Comparison of ENCODE assay signal across 16 cellular contexts in the genomic region with DNA sequence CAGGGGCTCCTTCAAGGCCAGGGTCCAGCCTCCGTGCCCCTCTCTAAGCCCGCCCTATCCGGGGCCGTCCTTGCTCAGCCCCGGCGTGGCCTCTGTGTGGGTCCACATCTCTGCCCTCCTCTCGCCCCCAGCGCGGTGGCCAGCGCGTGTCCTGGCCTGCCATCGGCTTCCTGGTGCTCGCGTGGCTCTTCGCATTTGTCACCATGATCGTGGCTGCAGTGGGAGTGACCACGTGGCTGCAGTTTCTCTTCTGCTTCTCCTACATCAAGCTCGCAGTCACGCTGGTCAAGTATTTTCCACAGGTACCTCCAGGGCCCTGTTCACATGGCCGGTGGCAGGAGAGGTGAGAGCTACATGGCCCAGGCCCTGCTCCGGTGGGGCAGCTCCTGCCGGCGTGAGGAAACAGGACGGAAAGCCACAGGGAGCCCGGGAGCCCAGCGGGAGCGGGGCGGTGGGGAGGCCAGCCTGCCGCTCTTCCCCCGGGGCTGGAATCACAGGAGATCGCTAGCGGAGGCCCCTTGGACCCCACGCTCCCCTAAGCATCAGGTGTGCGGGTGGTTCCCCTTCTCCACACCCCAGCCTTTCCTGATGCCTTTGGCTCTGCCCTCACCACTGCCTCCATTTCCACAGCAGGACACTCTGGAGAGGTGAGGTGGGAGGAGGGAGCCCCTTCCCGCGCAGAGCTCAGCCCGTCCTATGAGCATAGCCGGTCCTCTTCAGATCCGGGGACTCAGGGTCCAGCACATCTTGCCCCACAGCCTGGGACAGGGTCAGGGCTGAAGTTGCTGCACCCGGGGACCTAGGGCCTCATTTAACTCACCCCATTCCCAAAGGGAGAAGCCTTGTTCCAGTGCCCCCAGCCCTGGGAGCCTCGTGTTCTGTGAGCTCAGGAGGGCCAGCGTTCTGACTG. TPM values are rescaled to one million over a fixed set of nuclear protein-coding genes. Genes with fewer than 3 reads are reported as not detected.
DNase-seq lines count a peak whose midpoint lies in the region; ATAC-seq and TF ChIP-seq lines count a peak whose summit lies in the region.
"Had no signal": no experiment of that assay in that cellular context is flagged by ENCODE, and none has a peak within 500 bp of the region (broad histone marks: within the 10 kb centered on the region; RNA-seq: fewer than 3 reads in every experiment).

No MANE protein-coding gene starts in this region.

- H3K27ac Mint-ChIP-seq in activated CD8-positive, alpha-beta memory T cell treated with anti-CD3 and anti-CD28 coated beads, Interleukin-2, amount 10 ng/mL, durations not matched to agents 7 days and 5 days, result no peak overlapping the region
- H3K27ac Mint-ChIP-seq: naive thymus-derived CD4-positive, alpha-beta T cell had no signal

- no peak overlapping the region for H2BK15ac ChIP-seq in neuronal stem cell (ENCODE audit: low read length)

- H3K4ac ChIP-seq in neuronal stem cell (ENCODE audit: low read length), result no peak overlapping the region

- H3K4me3 ChIP-seq in left ventricle myocardium inferior (no peak overlapping the region), right atrium auricular region (no peak overlapping the region), neuronal stem cell (ENCODE audit: low read length in 2 of 2) (no peak overlapping the region), uterus (no peak overlapping the region)
- H3K4me3 ChIP-seq: HAP-1, upper lobe of left lung had no signal

- CTCF ChIA-PET in activated CD8-positive, alpha-beta memory T cell treated with anti-CD3 and anti-CD28 coated beads, Interleukin-2, amount 10 ng/mL, durations not matched to agents 7 days and 5 days (lab: Charles Lee), result interaction anchor here (0.6 to 1.6 kb wide), 2 partner anchors 13 to 79 kb away, joined by 4 read pairs; no protein-coding TSS in a partner anchor

- no peak overlapping the region for H3K14ac ChIP-seq in neuronal stem cell (ENCODE audit: low read length)

- no peak for TF ChIP-seq POLR2A in uterus (IDR thresholded peaks at IDR 0.05)

- peak overlapping the region; percentile 60 for H2BK5ac ChIP-seq in neuronal stem cell (ENCODE audit: low read length)

- no peak overlapping the region for H3K4me3 Mint-ChIP-seq in activated CD8-positive, alpha-beta memory T cell treated with anti-CD3 and anti-CD28 coated beads, Interleukin-2, amount 10 ng/mL, durations not matched to agents 7 days and 5 days
- H3K4me3 Mint-ChIP-seq: naive thymus-derived CD4-positive, alpha-beta T cell had no signal

- H3K27me3 ChIP-seq in left ventricle myocardium inferior (ENCODE audit: low read depth) (no peaks in the 10 kb centered on the region), right atrium auricular region (no peaks in the 10 kb centered on the region), neuronal stem cell (ENCODE audit: control insufficient read depth in 3 of 3, insufficient read depth in 3 of 3, low read depth in 1 of 3, low read length in 3 of 3) (no peaks in the 10 kb centered on the region), uterus (no peaks in the 10 kb centered on the region)
- H3K27me3 ChIP-seq: brain microvascular endothelial cell, upper lobe of left lung had no signal

- no peak overlapping the region for H3K4me2 ChIP-seq in neuronal stem cell (ENCODE audit: insufficient read depth, low read length, poor library complexity, severe bottlenecking)

- H2BK120ac ChIP-seq in neuronal stem cell (ENCODE audit: low read depth, low read length), result no peak overlapping the region

- no peaks in the 10 kb centered on the region for H3K27me3 Mint-ChIP-seq in activated CD8-positive, alpha-beta memory T cell treated with anti-CD3 and anti-CD28 coated beads, Interleukin-2, amount 10 ng/mL, durations not matched to agents 7 days and 5 days
- H3K27me3 Mint-ChIP-seq: naive thymus-derived CD4-positive, alpha-beta T cell had no signal

- H2BK12ac ChIP-seq in neuronal stem cell (ENCODE audit: low read length), result peak overlapping the region; percentile 16

- TF ChIP-seq CTCF in left ventricle myocardium inferior (IDR thresholded peaks at IDR 0.05; ENCODE audit: borderline replicate concordance), result no peak
- TF ChIP-seq CTCF in right atrium auricular region (IDR thresholded peaks at IDR 0.05), result no peak
- TF ChIP-seq CTCF in uterus (IDR thresholded peaks at IDR 0.05), result no peak

- peak overlapping the region; percentile 60 for H3K9ac ChIP-seq in neuronal stem cell (ENCODE audit: low read depth, low read length, poor library complexity)

- no peak overlapping the region for H4K8ac ChIP-seq in neuronal stem cell (ENCODE audit: low read depth, low read length)

- no peak overlapping the region for H3K18ac ChIP-seq in neuronal stem cell (ENCODE audit: low read length)

- no peak overlapping the region for H2AFZ ChIP-seq in neuronal stem cell (ENCODE audit: low read length)

- no peak overlapping the region for H3K23ac ChIP-seq in neuronal stem cell (ENCODE audit: low read depth, low read length, poor library complexity)

- DNase-seq in left ventricle myocardium inferior (no peak), right atrium auricular region (ENCODE audit: low spot score) (no peak), caudate nucleus (lab: John Stamatoyannopoulos, UW) (peak in 5 of 61 donors; percentile 15 to 28 (median 21)), neuronal stem cell (ENCODE audit: low spot score) (no peak), uterus (no peak), NCI-H2196 treated with DMSO at 0.1 percent for 48 hours (lab: John Stamatoyannopoulos, UW; ENCODE audit: unreplicated experiment) (no peak)
- no peak for DNase-seq in activated CD8-positive, alpha-beta memory T cell treated with anti-CD3 and anti-CD28 coated beads, Interleukin-2, amount 10 ng/mL, durations not matched to agents 7 days and 5 days
- DNase-seq: activated naive CD4-positive, alpha-beta T cell; brain microvascular endothelial cell; effector memory CD4-positive, alpha-beta T cell; naive thymus-derived CD4-positive, alpha-beta T cell; NCI-H1105; stimulated activated CD4-positive, alpha-beta T cell treated with anti-CD3 and anti-CD28 coated beads, Interleukin-2, amount 100 ng/mL, for 24 hours had no signal

- WGBS in neuronal stem cell (ENCODE audit: extremely low coverage in 2 of 2, insufficient read length in 2 of 2, insufficient replicate concordance in 1 of 2), 2 donors, result no CpG with 5 or more reads among the region's 42 CpGs

- H4K91ac ChIP-seq in neuronal stem cell (ENCODE audit: low read depth, low read length, poor library complexity), result no peak overlapping the region

- H3K9me3 Mint-ChIP-seq in activated CD8-positive, alpha-beta memory T cell treated with anti-CD3 and anti-CD28 coated beads, Interleukin-2, amount 10 ng/mL, durations not matched to agents 7 days and 5 days (ENCODE audit: low read depth), result no peaks in the 10 kb centered on the region
- H3K9me3 Mint-ChIP-seq: naive thymus-derived CD4-positive, alpha-beta T cell had no signal

- H3K36me3 ChIP-seq in left ventricle myocardium inferior (peaks cover 17% of the 10 kb centered on the region), right atrium auricular region (peaks cover 4% of the 10 kb centered on the region), neuronal stem cell (replicated peaks in 1 of 2; ENCODE audit: control insufficient read depth in 2 of 2, insufficient read depth in 2 of 2, low read length in 2 of 2) (peaks cover 8 to 27% of the 10 kb centered on the region in 2 donors), uterus (no peaks in the 10 kb centered on the region)
- H3K36me3 ChIP-seq: HAP-1 had no signal

- H3K79me1 ChIP-seq in neuronal stem cell (ENCODE audit: low read depth, low read length), result peaks cover 1% of the 10 kb centered on the region

- intact Hi-C loops in left ventricle myocardium inferior (cut with micrococcal nuclease) (no loop called here), uterus (cut with DNase I; ENCODE audit: low total_unique reads) (no loop called here)

- H3K9me3 ChIP-seq in left ventricle myocardium inferior (replicated peaks) (no peaks in the 10 kb centered on the region), right atrium auricular region (no peaks in the 10 kb centered on the region), neuronal stem cell (replicated peaks in 1 of 2; ENCODE audit: control insufficient read depth in 2 of 2, insufficient read depth in 1 of 2, low read depth in 1 of 2, low read length in 2 of 2) (no peaks in the 10 kb centered on the region), uterus (no peaks in the 10 kb centered on the region)
- H3K9me3 ChIP-seq: HAP-1, upper lobe of left lung had no signal

- no peak for ATAC-seq in GM19023 (IDR thresholded peaks at IDR 0.05; ENCODE audit: unreplicated experiment)
- ATAC-seq in activated CD8-positive, alpha-beta memory T cell treated with anti-CD3 and anti-CD28 coated beads, Interleukin-2, amount 10 ng/mL, durations not matched to agents 7 days and 5 days, result no peak
- ATAC-seq: naive thymus-derived CD4-positive, alpha-beta T cell had no signal

- H3K4me1 ChIP-seq in left ventricle myocardium inferior (peaks cover 40% of the 10 kb centered on the region), right atrium auricular region (peaks cover 0 to 31% of the 10 kb centered on the region in 2 donors), neuronal stem cell (ENCODE audit: control insufficient read depth in 2 of 2, insufficient read depth in 1 of 2, low read depth in 1 of 2, low read length in 2 of 2) (peaks cover 0 to 7% of the 10 kb centered on the region in 2 donors), uterus (peaks cover 7 to 9% of the 10 kb centered on the region in 2 donors)
- H3K4me1 ChIP-seq: HAP-1 had no signal

- no peak overlapping the region for H2AK5ac ChIP-seq in neuronal stem cell (ENCODE audit: low read depth, low read length)

- H3K27ac ChIP-seq in left ventricle myocardium inferior (replicated peaks) (peak overlapping the region; percentile 87), right atrium auricular region (peak overlapping the region in 1 of 2 donors; percentile 80), caudate nucleus (ENCODE audit: low read depth, low read length) (peak overlapping the region; percentile 93), neuronal stem cell (replicated peaks; ENCODE audit: low read length) (no peak overlapping the region), uterus (peak overlapping the region; percentile 85 to 89)
- H3K27ac ChIP-seq: brain microvascular endothelial cell had no signal

- no peaks in the 10 kb centered on the region for H3K4me1 Mint-ChIP-seq in activated CD8-positive, alpha-beta memory T cell treated with anti-CD3 and anti-CD28 coated beads, Interleukin-2, amount 10 ng/mL, durations not matched to agents 7 days and 5 days
- H3K4me1 Mint-ChIP-seq: naive thymus-derived CD4-positive, alpha-beta T cell had no signal

- no peaks in the 10 kb centered on the region for H3K36me3 Mint-ChIP-seq in activated CD8-positive, alpha-beta memory T cell treated with anti-CD3 and anti-CD28 coated beads, Interleukin-2, amount 10 ng/mL, durations not matched to agents 7 days and 5 days

RNA-seq across cellular contexts. Expression of a gene that starts 10.2 kb away (rescaled TPM):
- total RNA-seq in left ventricle myocardium inferior, result 165 TPM
- total RNA-seq in right atrium auricular region, result 100 to 1,000 TPM; 212 to 227 TPM
- 39.2 TPM for polyA plus RNA-seq in neuronal stem cell (2013, experiment 1 of 2)
- polyA plus RNA-seq in neuronal stem cell (2013, experiment 2 of 2), result 37.4 TPM
- 10 to 100 TPM; 44.7 to 98.7 (median 74.0) TPM for total RNA-seq in uterus
- total RNA-seq in activated CD8-positive, alpha-beta memory T cell treated with anti-CD3 and anti-CD28 coated beads, Interleukin-2, amount 10 ng/mL, durations not matched to agents 7 days and 5 days, result 10 to 100 TPM; 19.5 to 27.9 TPM

RNA-seq across cellular contexts. Expression of a gene that starts 10.5 kb away (rescaled TPM):
- total RNA-seq in left ventricle myocardium inferior (57.0 TPM), right atrium auricular region (10 to 100 TPM; 19.1 to 22.2 TPM), uterus (10 to 100 TPM in 3 of 4 donors, 1 to 10 TPM in 1; 7.1 to 34.7 (median 22.7) TPM)
- polyA plus RNA-seq in neuronal stem cell (2013, experiment 1 of 2), result 122 TPM
- 117 TPM for polyA plus RNA-seq in neuronal stem cell (2013, experiment 2 of 2)
- 10 to 100 TPM; 43.7 to 57.0 TPM for total RNA-seq in activated CD8-positive, alpha-beta memory T cell treated with anti-CD3 and anti-CD28 coated beads, Interleukin-2, amount 10 ng/mL, durations not matched to agents 7 days and 5 days

RNA-seq across cellular contexts. Expression of a gene that starts 21.6 kb away (rescaled TPM):
- 6.2 TPM for total RNA-seq in left ventricle myocardium inferior
- total RNA-seq in right atrium auricular region, result 10 to 100 TPM; 17.6 to 19.1 TPM
- polyA plus RNA-seq in neuronal stem cell (2013, experiment 1 of 2), result 12.5 TPM
- 12.7 TPM for polyA plus RNA-seq in neuronal stem cell (2013, experiment 2 of 2)
- 10 to 100 TPM; 10.8 to 17.8 (median 13.8) TPM for total RNA-seq in uterus
- 10 to 100 TPM in 1 of 2 experiments, 1 to 10 TPM in 1; 9.7 to 20.6 TPM for total RNA-seq in activated CD8-positive, alpha-beta memory T cell treated with anti-CD3 and anti-CD28 coated beads, Interleukin-2, amount 10 ng/mL, durations not matched to agents 7 days and 5 days

RNA-seq across cellular contexts. Expression of a gene that starts 22.1 kb away (rescaled TPM):
- 4.0 TPM for total RNA-seq in left ventricle myocardium inferior
- total RNA-seq in right atrium auricular region, result 1 to 10 TPM; 3.3 to 4.2 TPM
- 13.9 TPM for polyA plus RNA-seq in neuronal stem cell (2013, experiment 1 of 2)
- 14.1 TPM for polyA plus RNA-seq in neuronal stem cell (2013, experiment 2 of 2)
- total RNA-seq in uterus, result 10 to 100 TPM in 2 of 4 donors, 1 to 10 TPM in 1, under 1 TPM in 1; 0.26 to 24.4 (median 8.3) TPM
- 10 to 100 TPM; 13.4 to 13.9 TPM for total RNA-seq in activated CD8-positive, alpha-beta memory T cell treated with anti-CD3 and anti-CD28 coated beads, Interleukin-2, amount 10 ng/mL, durations not matched to agents 7 days and 5 days

RNA-seq across cellular contexts. Expression of a gene that starts 37.8 kb away (rescaled TPM):
- total RNA-seq in left ventricle myocardium inferior (18.3 TPM), right atrium auricular region (1 to 10 TPM; 5.4 to 8.1 TPM), uterus (1 to 10 TPM in 2 of 4 donors, under 1 TPM in 2; 0.51 to 8.2 (median 1.1) TPM)
- polyA plus RNA-seq in neuronal stem cell (2013, experiment 1 of 2), result 0.31 TPM
- 0.43 TPM for polyA plus RNA-seq in neuronal stem cell (2013, experiment 2 of 2)
- 10 to 100 TPM; 18.1 to 24.6 TPM for total RNA-seq in activated CD8-positive, alpha-beta memory T cell treated with anti-CD3 and anti-CD28 coated beads, Interleukin-2, amount 10 ng/mL, durations not matched to agents 7 days and 5 days
